ENCODE assay signal across 1 cellular context in the genomic region with DNA sequence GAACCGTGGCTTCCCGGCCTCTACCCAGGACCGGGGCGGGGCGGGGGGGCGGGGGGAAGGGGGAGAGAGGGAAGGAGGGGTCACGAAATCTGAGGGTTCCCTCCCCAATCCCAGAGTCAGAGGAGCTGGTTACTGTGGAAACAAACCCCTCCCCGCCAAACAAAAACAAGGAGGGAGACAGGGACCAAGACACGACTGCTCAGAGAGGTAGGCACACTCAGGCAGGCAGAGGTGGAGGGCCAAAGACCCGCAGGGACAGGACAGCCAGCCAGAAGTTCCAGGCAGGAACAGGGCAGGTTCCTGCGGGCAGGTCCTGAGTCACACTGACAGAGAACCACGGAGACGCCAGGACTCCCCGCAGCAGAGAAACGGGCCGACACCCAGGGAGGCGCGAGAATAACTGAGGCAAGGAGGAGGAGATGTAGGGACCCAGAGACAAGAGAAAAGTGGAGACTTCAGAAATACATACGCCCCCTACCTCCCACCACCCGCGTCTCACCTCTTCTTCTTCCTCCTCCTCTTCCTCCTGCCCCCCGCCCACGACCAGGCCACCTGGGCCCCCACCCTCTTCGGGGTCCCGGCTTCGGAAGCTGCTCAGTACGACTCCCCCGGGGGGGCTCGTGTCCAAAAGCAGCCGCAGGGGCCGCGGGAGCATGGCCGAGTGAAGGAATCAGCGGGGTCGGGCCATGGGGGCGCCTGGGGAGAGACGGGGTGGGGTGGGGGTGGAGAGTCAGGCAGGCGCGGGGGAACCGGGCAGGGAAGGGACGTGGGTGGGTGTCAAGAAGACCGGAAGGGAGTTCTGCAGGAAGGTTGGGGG.
TF ChIP-seq lines count a peak whose summit lies in the region.

No MANE protein-coding gene starts in this region.

TF ChIP-seq in K562, 482 proteins besides CTCF, POLR2A, EP300 and RAD21 (continued from another document and continues in another):
- TF ChIP-seq, protein P1, sequence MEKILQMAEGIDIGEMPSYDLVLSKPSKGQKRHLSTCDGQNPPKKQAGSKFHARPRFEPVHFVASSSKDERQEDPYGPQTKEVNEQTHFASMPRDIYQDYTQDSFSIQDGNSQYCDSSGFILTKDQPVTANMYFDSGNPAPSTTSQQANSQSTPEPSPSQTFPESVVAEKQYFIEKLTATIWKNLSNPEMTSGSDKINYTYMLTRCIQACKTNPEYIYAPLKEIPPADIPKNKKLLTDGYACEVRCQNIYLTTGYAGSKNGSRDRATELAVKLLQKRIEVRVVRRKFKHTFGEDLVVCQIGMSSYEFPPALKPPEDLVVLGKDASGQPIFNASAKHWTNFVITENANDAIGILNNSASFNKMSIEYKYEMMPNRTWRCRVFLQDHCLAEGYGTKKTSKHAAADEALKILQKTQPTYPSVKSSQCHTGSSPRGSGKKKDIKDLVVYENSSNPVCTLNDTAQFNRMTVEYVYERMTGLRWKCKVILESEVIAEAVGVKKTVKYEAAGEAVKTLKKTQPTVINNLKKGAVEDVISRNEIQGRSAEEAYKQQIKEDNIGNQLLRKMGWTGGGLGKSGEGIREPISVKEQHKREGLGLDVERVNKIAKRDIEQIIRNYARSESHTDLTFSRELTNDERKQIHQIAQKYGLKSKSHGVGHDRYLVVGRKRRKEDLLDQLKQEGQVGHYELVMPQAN (IDR thresholded peaks at IDR 0.05; ENCODE audit: borderline replicate concordance), result peak; percentile 92
- TF ChIP-seq ZMIZ1 (IDR thresholded peaks at IDR 0.05; ENCODE audit: low read depth in 2 of 2, low read length in 2 of 2) (0 out of 4 replicates have a peak, but pooled peaks of 1 of the 2 experiments have one; percentile 20), ZZZ3 (IDR thresholded peaks at IDR 0.05) (no peak), TAF1 (IDR thresholded peaks at IDR 0.05; ENCODE audit: control insufficient read depth, extremely low read depth, insufficient read depth, low read length, severe bottlenecking) (peak; percentile 45), SMARCA5 (IDR thresholded peaks at IDR 0.05) (peak; percentile 82; the same call in 1 of the 2 replicates), HDAC2 (IDR thresholded peaks at IDR 0.05) (peak; percentile 73), BRF1 (IDR thresholded peaks at IDR 0.05; ENCODE audit: borderline replicate concordance, extremely low read depth, insufficient read length) (no peak), SRSF1 (IDR thresholded peaks at IDR 0.05; ENCODE audit: low read depth, low read length) (no peak), CREB1 (IDR thresholded peaks at IDR 0.05) (no peak), CREB1 (CRISPR knock-in tag; IDR thresholded peaks at IDR 0.05) (peak; percentile 36; the same call in 1 of the 2 replicates), PHB (CRISPR knock-in tag; IDR thresholded peaks at IDR 0.05) (no peak), ARNT (IDR thresholded peaks at IDR 0.05) (peak in 1 of 2 experiments; percentile 27; a peak in 1 of 4 replicates), BRD9 (IDR thresholded peaks at IDR 0.05; ENCODE audit: low read depth, partially characterized antibody) (peak; percentile 48), HSF4 (CRISPR knock-in tag; IDR thresholded peaks at IDR 0.05; ENCODE audit: borderline replicate concordance) (no peak), KLF1 (tag; IDR thresholded peaks at IDR 0.05) (no peak), FOXJ3 (CRISPR knock-in tag; IDR thresholded peaks at IDR 0.05) (peak; percentile 47; the same call in 1 of the 2 replicates), SIN3A (IDR thresholded peaks at IDR 0.05; ENCODE audit: borderline replicate concordance in 2 of 2, control insufficient read depth in 1 of 2, low read depth in 2 of 2, low read length in 2 of 2) (peak; percentile 73 to 78; a peak in 1 of 4 replicates), SAFB (IDR thresholded peaks at IDR 0.05; ENCODE audit: borderline replicate concordance, low read depth, low read length) (no peak), ZBTB17 (CRISPR knock-in tag; IDR thresholded peaks at IDR 0.05) (no peak), ZKSCAN3 (CRISPR knock-in tag; IDR thresholded peaks at IDR 0.05) (no peak), FUS (optimal IDR thresholded peaks at IDR 0.05; ENCODE audit: low read depth, low read length) (no peak), ZBTB7A (IDR thresholded peaks at IDR 0.05; ENCODE audit: borderline replicate concordance, control insufficient read depth, low read depth, low read length) (peak; percentile 81), TFAM (CRISPR knock-in tag; conservative IDR thresholded peaks at IDR 0.05) (no peak), ZEB2 (IDR thresholded peaks at IDR 0.05) (peak; percentile 41; the same call in 1 of the 2 replicates), FOXJ2 (tag; IDR thresholded peaks at IDR 0.05) (peak; percentile 98), ZFPM2 (CRISPR knock-in tag; IDR thresholded peaks at IDR 0.05) (no peak), TBL1XR1 (IDR thresholded peaks at IDR 0.05; ENCODE audit: low read length in 2 of 2) (0 out of 4 replicates have a peak, but pooled peaks of 1 of the 2 experiments have one; percentile 6), BCOR (IDR thresholded peaks at IDR 0.05) (peak; percentile 52; the same call in 1 of the 2 replicates), PTTG1 (tag; IDR thresholded peaks at IDR 0.05; ENCODE audit: low read depth) (no peak), ZNF445 (CRISPR knock-in tag; IDR thresholded peaks at IDR 0.05; ENCODE audit: low read depth) (no peak), CCNT2 (IDR thresholded peaks at IDR 0.05; ENCODE audit: borderline replicate concordance, extremely low read depth, insufficient read length, low read depth, low read length) (peak; percentile 1), HOMEZ (CRISPR knock-in tag; IDR thresholded peaks at IDR 0.05) (peak; percentile 12; the same call in 1 of the 2 replicates), CC2D1A (IDR thresholded peaks at IDR 0.05) (peak; percentile 18; the same call in 1 of the 2 replicates), PPARD (CRISPR knock-in tag; IDR thresholded peaks at IDR 0.05) (no peak), FOXK2 (conservative IDR thresholded peaks at IDR 0.05 in 1 of 2, IDR thresholded peaks at IDR 0.05 in 1 of 2; ENCODE audit: low read depth in 2 of 2) (peak; percentile 81), SP1 (CRISPR knock-in tag; IDR thresholded peaks at IDR 0.05) (peak; percentile 69; the same call in 1 of the 2 replicates), ELF4 (CRISPR knock-in tag; IDR thresholded peaks at IDR 0.05) (no peak; the same call in 1 of the 2 replicates), SUPT5H (IDR thresholded peaks at IDR 0.05) (peak; percentile 74), ATF2 (CRISPR knock-in tag; IDR thresholded peaks at IDR 0.05) (no peak), TEAD4 (IDR thresholded peaks at IDR 0.05; ENCODE audit: low read length) (0 out of 2 replicates have a peak, but pooled peaks have one; percentile 16), TEAD4 (CRISPR knock-in tag; IDR thresholded peaks at IDR 0.05; ENCODE audit: borderline replicate concordance) (no peak), ZC3H4 (CRISPR knock-in tag; IDR thresholded peaks at IDR 0.05; ENCODE audit: borderline replicate concordance) (0 out of 2 replicates have a peak, but pooled peaks have one; percentile 25), SMARCA4 (IDR thresholded peaks at IDR 0.05) (peak; percentile 35; the same call in 1 of the 2 replicates), TRIM28 (IDR thresholded peaks at IDR 0.05) (peak; percentile 78; the same call in 1 of the 2 replicates)
- TF ChIP-seq, protein P2, sequence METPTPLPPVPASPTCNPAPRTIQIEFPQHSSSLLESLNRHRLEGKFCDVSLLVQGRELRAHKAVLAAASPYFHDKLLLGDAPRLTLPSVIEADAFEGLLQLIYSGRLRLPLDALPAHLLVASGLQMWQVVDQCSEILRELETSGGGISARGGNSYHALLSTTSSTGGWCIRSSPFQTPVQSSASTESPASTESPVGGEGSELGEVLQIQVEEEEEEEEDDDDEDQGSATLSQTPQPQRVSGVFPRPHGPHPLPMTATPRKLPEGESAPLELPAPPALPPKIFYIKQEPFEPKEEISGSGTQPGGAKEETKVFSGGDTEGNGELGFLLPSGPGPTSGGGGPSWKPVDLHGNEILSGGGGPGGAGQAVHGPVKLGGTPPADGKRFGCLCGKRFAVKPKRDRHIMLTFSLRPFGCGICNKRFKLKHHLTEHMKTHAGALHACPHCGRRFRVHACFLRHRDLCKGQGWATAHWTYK (CRISPR knock-in tag; IDR thresholded peaks at IDR 0.05), result 0 out of 2 replicates have a peak, but pooled peaks have one; percentile 33
- TF ChIP-seq, protein P3, sequence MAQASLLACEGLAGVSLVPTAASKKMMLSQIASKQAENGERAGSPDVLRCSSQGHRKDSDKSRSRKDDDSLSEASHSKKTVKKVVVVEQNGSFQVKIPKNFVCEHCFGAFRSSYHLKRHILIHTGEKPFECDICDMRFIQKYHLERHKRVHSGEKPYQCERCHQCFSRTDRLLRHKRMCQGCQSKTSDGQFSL (CRISPR knock-in tag; IDR thresholded peaks at IDR 0.05), result no peak
- TF ChIP-seq, protein P3 (tag; IDR thresholded peaks at IDR 0.05), result no peak
- TF ChIP-seq, protein P4, sequence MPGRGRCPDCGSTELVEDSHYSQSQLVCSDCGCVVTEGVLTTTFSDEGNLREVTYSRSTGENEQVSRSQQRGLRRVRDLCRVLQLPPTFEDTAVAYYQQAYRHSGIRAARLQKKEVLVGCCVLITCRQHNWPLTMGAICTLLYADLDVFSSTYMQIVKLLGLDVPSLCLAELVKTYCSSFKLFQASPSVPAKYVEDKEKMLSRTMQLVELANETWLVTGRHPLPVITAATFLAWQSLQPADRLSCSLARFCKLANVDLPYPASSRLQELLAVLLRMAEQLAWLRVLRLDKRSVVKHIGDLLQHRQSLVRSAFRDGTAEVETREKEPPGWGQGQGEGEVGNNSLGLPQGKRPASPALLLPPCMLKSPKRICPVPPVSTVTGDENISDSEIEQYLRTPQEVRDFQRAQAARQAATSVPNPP (IDR thresholded peaks at IDR 0.05; ENCODE audit: borderline replicate concordance, insufficient read depth, insufficient read length), result no peak
- TF ChIP-seq, protein P5, sequence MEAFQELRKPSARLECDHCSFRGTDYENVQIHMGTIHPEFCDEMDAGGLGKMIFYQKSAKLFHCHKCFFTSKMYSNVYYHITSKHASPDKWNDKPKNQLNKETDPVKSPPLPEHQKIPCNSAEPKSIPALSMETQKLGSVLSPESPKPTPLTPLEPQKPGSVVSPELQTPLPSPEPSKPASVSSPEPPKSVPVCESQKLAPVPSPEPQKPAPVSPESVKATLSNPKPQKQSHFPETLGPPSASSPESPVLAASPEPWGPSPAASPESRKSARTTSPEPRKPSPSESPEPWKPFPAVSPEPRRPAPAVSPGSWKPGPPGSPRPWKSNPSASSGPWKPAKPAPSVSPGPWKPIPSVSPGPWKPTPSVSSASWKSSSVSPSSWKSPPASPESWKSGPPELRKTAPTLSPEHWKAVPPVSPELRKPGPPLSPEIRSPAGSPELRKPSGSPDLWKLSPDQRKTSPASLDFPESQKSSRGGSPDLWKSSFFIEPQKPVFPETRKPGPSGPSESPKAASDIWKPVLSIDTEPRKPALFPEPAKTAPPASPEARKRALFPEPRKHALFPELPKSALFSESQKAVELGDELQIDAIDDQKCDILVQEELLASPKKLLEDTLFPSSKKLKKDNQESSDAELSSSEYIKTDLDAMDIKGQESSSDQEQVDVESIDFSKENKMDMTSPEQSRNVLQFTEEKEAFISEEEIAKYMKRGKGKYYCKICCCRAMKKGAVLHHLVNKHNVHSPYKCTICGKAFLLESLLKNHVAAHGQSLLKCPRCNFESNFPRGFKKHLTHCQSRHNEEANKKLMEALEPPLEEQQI (IDR thresholded peaks at IDR 0.05), result no peak
